Comparison of ENCODE assay signal across 8 cellular contexts in the genomic region with DNA sequence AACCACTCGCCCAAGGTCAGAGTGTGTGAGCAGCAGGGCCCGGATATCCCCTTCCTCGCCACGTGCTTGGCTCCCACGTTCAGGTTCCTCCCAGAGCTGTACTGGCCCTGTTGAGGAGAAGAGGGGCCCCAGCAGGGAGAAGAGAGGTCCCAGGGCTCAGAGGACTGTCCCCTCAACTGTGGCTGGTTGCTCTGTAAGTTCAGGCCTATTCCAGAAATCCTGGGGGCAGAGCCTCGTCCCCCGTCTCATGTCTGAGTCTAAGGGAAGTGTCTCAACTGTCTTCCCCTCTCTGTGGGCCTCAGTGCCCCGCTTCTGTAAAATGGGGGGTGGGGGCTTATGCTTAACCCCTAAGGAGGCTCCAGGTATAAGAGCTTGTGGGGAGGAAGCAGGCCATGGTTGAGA. TPM values are rescaled to one million over a fixed set of nuclear protein-coding genes. Genes with fewer than 3 reads are reported as not detected.
DNase-seq lines count a peak whose midpoint lies in the region; ATAC-seq, FAIRE-seq and TF ChIP-seq lines count a peak whose summit lies in the region.

No MANE protein-coding gene starts in this region.

- TF ChIP-seq CTCF in smooth muscle cell (IDR thresholded peaks at IDR 0.05; ENCODE audit: borderline replicate concordance, insufficient read depth, poor library complexity, severe bottlenecking) = no peak

- H3K4me2 ChIP-seq in smooth muscle cell = no peak overlapping the region

- 61% methylated on average over 8 of the region's 8 CpGs for WGBS in smooth muscle cell (ENCODE audit: low lambda C conversion rate)

- peaks cover 62% of the 10 kb centered on the region for H4K20me1 ChIP-seq in smooth muscle cell (ENCODE audit: low read depth)

- no peaks in the 10 kb centered on the region for H3F3A ChIP-seq in smooth muscle cell (ENCODE audit: low read depth)

- TF ChIP-seq POLR2A in GM12892 (IDR thresholded peaks at IDR 0.05; ENCODE audit: low read depth, low read length) = 0 out of 2 replicates have a peak, but pooled peaks have one; percentile 42

- H3K4me3 ChIP-seq in SK-N-MC (no peak overlapping the region), smooth muscle cell (no peak overlapping the region)

- in situ Hi-C loops in G401 (cut with HindIII; ENCODE audit: low sequenced_read_pairs) = no loop called here

- H3K9ac ChIP-seq in SK-N-MC (ENCODE audit: insufficient read length) = no peak overlapping the region
- no peak overlapping the region for H3K9ac ChIP-seq in smooth muscle cell (ENCODE audit: low read depth)

- H3K27ac ChIP-seq in SK-N-MC (peak overlapping the region; percentile 54), smooth muscle cell (ENCODE audit: low read depth) (peak overlapping the region; percentile 10)

- peaks cover 39% of the 10 kb centered on the region for H3K79me2 ChIP-seq in smooth muscle cell (ENCODE audit: low read depth)

- peaks cover 4% of the 10 kb centered on the region for H3K4me1 ChIP-seq in smooth muscle cell (ENCODE audit: low read depth)

- H2AFZ ChIP-seq in smooth muscle cell (ENCODE audit: low read depth) = no peak overlapping the region

- H3K9me3 ChIP-seq in SK-N-MC (ENCODE audit: low read depth, low read length) = no peaks in the 10 kb centered on the region
- H3K9me3 ChIP-seq in smooth muscle cell (replicated peaks; ENCODE audit: low read depth) = no peaks in the 10 kb centered on the region

- H3K27me3 ChIP-seq in smooth muscle cell (ENCODE audit: low read depth) = no peaks in the 10 kb centered on the region

- FAIRE-seq in GM12892 (lab: Jason Lieb, UNC) = peak; percentile 93

- no peak for DNase-seq in GM12892 (ENCODE audit: insufficient read length)
- DNase-seq in SK-N-MC (ENCODE audit: low read depth, low spot score) = no peak
- DNase-seq in dermis blood vessel endothelial cell = peak; percentile 77
- no peak for DNase-seq in smooth muscle cell (lab: John Stamatoyannopoulos, UW; ENCODE audit: unreplicated experiment)
- DNase-seq in G401 (ENCODE audit: low spot score) = no peak

- H3K36me3 ChIP-seq in SK-N-MC (ENCODE audit: insufficient read depth, low read length) (peaks cover 38% of the 10 kb centered on the region), smooth muscle cell (ENCODE audit: low read depth) (no peaks in the 10 kb centered on the region)

- ATAC-seq in HG02970 (IDR thresholded peaks at IDR 0.05; ENCODE audit: low FRiP score, unreplicated experiment) (no peak), GM19395 (IDR thresholded peaks at IDR 0.05; ENCODE audit: unreplicated experiment) (no peak), GM21360 (IDR thresholded peaks at IDR 0.05; ENCODE audit: unreplicated experiment) (no peak)

RNA-seq across cellular contexts. Expression of gene PPP5C, which starts 3.9 kb away (rescaled TPM):
- polyA plus RNA-seq in GM12892 (2012; ENCODE audit: missing spikeins) = 53.9 TPM
- total RNA-seq in dermis blood vessel endothelial cell (88.8 and 113 TPM in 2 replicates), smooth muscle cell (34.5 and 44.9 TPM in 2 replicates)
- 57.7 and 60.0 TPM in 2 replicates for polyA plus RNA-seq in smooth muscle cell
- 125 and 155 TPM in 2 replicates for total RNA-seq in G401 (2014; rRNA removed; shearing (Covaris generic))

RNA-seq across cellular contexts. Expression of gene HIF3A, which starts 53.9 kb away (rescaled TPM):
- not detected for polyA plus RNA-seq in GM12892 (2012; ENCODE audit: missing spikeins)
- total RNA-seq in dermis blood vessel endothelial cell (23.1 and 52.6 TPM in 2 replicates), smooth muscle cell (4.9 and 15.2 TPM in 2 replicates)
- polyA plus RNA-seq in smooth muscle cell = 16.2 and 20.8 TPM in 2 replicates
- not detected in 2 replicates for total RNA-seq in G401 (2014; rRNA removed; shearing (Covaris generic))
